1 cellular context compared by ENCODE assay signal in genomic region chr7:26201261-26202018, GRCh38.
A peak's percentile ranks its signal among the peaks of the same experiment; 100 is the strongest.
TF ChIP-seq lines count a peak whose summit lies in the region.

CBX3 (plus strand) TSS chr7:26201745; CDS start chr7:26202999, 1,254 bp downstream.

TF ChIP-seq in K562, 482 proteins besides CTCF, POLR2A, EP300 and RAD21 (continued from another document and continues in another):
- TF ChIP-seq TSHZ1 (CRISPR knock-in tag; IDR thresholded peaks at IDR 0.05) (no peak), STAT5B (CRISPR knock-in tag; IDR thresholded peaks at IDR 0.05) (no peak), ZNF134 (CRISPR knock-in tag; conservative IDR thresholded peaks at IDR 0.05) (no peak), POLR2G (IDR thresholded peaks at IDR 0.05; ENCODE audit: low read depth, low read length) (peak; percentile 98), SMARCA5 (IDR thresholded peaks at IDR 0.05) (no peak), BDP1 (IDR thresholded peaks at IDR 0.05; ENCODE audit: insufficient read depth, insufficient read length) (no peak), NFIX (CRISPR knock-in tag; IDR thresholded peaks at IDR 0.05; ENCODE audit: low read depth) (no peak), ZNF395 (CRISPR knock-in tag; IDR thresholded peaks at IDR 0.05) (peak; percentile 93), PTBP1 (IDR thresholded peaks at IDR 0.05; ENCODE audit: low read depth, low read length) (no peak), MAFF (IDR thresholded peaks at IDR 0.05; ENCODE audit: low read length) (no peak), TEAD4 (IDR thresholded peaks at IDR 0.05; ENCODE audit: low read length) (no peak; the same call in 1 of the 2 replicates), TEAD4 (CRISPR knock-in tag; IDR thresholded peaks at IDR 0.05; ENCODE audit: borderline replicate concordance) (no peak), PCBP1 (IDR thresholded peaks at IDR 0.05; ENCODE audit: low read depth, low read length, poor library complexity, severe bottlenecking) (peak; percentile 99), BRF1 (IDR thresholded peaks at IDR 0.05; ENCODE audit: borderline replicate concordance, extremely low read depth, insufficient read length) (no peak), CREM (IDR thresholded peaks at IDR 0.05; ENCODE audit: low read depth) (peak; percentile 52; the same call in 1 of the 2 replicates), ZNF518B (CRISPR knock-in tag; IDR thresholded peaks at IDR 0.05) (no peak), PHF8 (IDR thresholded peaks at IDR 0.05; ENCODE audit: borderline replicate concordance, low read length) (peak; percentile 84), HNRNPL (IDR thresholded peaks at IDR 0.05; ENCODE audit: low read depth, low read length) (peak; percentile 63), MYBL2 (IDR thresholded peaks at IDR 0.05; ENCODE audit: low read depth) (no peak), MYBL2 (CRISPR knock-in tag; IDR thresholded peaks at IDR 0.05; ENCODE audit: borderline replicate concordance) (no peak), ZNF79 (CRISPR knock-in tag; IDR thresholded peaks at IDR 0.05; ENCODE audit: low read depth) (no peak), ZNF311 (CRISPR knock-in tag; IDR thresholded peaks at IDR 0.05) (no peak), DNMT1 (IDR thresholded peaks at IDR 0.05) (no peak), BRD9 (IDR thresholded peaks at IDR 0.05; ENCODE audit: low read depth, partially characterized antibody) (peak; percentile 93), MXI1 (IDR thresholded peaks at IDR 0.05; ENCODE audit: low read depth, low read length) (no peak), AFF1 (IDR thresholded peaks at IDR 0.05; ENCODE audit: low read depth in 1 of 2, partially characterized antibody in 2 of 2) (peak in 1 of 2 experiments; percentile 27), GATA2 (CRISPR knock-in tag; IDR thresholded peaks at IDR 0.05) (no peak), MCM5 (IDR thresholded peaks at IDR 0.05; ENCODE audit: low read depth) (no peak)
- TF ChIP-seq, protein P1, sequence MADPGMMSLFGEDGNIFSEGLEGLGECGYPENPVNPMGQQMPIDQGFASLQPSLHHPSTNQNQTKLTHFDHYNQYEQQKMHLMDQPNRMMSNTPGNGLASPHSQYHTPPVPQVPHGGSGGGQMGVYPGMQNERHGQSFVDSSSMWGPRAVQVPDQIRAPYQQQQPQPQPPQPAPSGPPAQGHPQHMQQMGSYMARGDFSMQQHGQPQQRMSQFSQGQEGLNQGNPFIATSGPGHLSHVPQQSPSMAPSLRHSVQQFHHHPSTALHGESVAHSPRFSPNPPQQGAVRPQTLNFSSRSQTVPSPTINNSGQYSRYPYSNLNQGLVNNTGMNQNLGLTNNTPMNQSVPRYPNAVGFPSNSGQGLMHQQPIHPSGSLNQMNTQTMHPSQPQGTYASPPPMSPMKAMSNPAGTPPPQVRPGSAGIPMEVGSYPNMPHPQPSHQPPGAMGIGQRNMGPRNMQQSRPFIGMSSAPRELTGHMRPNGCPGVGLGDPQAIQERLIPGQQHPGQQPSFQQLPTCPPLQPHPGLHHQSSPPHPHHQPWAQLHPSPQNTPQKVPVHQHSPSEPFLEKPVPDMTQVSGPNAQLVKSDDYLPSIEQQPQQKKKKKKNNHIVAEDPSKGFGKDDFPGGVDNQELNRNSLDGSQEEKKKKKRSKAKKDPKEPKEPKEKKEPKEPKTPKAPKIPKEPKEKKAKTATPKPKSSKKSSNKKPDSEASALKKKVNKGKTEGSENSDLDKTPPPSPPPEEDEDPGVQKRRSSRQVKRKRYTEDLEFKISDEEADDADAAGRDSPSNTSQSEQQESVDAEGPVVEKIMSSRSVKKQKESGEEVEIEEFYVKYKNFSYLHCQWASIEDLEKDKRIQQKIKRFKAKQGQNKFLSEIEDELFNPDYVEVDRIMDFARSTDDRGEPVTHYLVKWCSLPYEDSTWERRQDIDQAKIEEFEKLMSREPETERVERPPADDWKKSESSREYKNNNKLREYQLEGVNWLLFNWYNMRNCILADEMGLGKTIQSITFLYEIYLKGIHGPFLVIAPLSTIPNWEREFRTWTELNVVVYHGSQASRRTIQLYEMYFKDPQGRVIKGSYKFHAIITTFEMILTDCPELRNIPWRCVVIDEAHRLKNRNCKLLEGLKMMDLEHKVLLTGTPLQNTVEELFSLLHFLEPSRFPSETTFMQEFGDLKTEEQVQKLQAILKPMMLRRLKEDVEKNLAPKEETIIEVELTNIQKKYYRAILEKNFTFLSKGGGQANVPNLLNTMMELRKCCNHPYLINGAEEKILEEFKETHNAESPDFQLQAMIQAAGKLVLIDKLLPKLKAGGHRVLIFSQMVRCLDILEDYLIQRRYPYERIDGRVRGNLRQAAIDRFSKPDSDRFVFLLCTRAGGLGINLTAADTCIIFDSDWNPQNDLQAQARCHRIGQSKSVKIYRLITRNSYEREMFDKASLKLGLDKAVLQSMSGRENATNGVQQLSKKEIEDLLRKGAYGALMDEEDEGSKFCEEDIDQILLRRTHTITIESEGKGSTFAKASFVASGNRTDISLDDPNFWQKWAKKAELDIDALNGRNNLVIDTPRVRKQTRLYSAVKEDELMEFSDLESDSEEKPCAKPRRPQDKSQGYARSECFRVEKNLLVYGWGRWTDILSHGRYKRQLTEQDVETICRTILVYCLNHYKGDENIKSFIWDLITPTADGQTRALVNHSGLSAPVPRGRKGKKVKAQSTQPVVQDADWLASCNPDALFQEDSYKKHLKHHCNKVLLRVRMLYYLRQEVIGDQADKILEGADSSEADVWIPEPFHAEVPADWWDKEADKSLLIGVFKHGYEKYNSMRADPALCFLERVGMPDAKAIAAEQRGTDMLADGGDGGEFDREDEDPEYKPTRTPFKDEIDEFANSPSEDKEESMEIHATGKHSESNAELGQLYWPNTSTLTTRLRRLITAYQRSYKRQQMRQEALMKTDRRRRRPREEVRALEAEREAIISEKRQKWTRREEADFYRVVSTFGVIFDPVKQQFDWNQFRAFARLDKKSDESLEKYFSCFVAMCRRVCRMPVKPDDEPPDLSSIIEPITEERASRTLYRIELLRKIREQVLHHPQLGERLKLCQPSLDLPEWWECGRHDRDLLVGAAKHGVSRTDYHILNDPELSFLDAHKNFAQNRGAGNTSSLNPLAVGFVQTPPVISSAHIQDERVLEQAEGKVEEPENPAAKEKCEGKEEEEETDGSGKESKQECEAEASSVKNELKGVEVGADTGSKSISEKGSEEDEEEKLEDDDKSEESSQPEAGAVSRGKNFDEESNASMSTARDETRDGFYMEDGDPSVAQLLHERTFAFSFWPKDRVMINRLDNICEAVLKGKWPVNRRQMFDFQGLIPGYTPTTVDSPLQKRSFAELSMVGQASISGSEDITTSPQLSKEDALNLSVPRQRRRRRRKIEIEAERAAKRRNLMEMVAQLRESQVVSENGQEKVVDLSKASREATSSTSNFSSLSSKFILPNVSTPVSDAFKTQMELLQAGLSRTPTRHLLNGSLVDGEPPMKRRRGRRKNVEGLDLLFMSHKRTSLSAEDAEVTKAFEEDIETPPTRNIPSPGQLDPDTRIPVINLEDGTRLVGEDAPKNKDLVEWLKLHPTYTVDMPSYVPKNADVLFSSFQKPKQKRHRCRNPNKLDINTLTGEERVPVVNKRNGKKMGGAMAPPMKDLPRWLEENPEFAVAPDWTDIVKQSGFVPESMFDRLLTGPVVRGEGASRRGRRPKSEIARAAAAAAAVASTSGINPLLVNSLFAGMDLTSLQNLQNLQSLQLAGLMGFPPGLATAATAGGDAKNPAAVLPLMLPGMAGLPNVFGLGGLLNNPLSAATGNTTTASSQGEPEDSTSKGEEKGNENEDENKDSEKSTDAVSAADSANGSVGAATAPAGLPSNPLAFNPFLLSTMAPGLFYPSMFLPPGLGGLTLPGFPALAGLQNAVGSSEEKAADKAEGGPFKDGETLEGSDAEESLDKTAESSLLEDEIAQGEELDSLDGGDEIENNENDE (IDR thresholded peaks at IDR 0.05; ENCODE audit: low read depth, low read length), result no peak
